In genomic region chr11:44829838-44830237, GRCh38 we compare ENCODE assay signal across 25 cellular contexts.
"Had no signal": no experiment of that assay in that cellular context is flagged by ENCODE, and none has a peak within 500 bp of the region (broad histone marks: within the 10 kb centered on the region; RNA-seq: fewer than 3 reads in every experiment).

No MANE protein-coding gene starts in this region.

- H3K9me3 Mint-ChIP-seq: activated B cell treated with CpG ODN at 0.5 μM for 24 hours; activated CD4-positive, alpha-beta memory T cell treated with anti-CD3 and anti-CD28 coated beads, Interleukin-2, amount 10 ng/mL, durations not matched to agents 7 days and 5 days; brain; effector memory CD8-positive, alpha-beta T cell; neural crest cell; stimulated activated naive CD8-positive, alpha-beta T cell treated with anti-CD3 and anti-CD28 coated beads, Interleukin-15, amount 100 ng/mL, for 72 hours; T-helper 2 cell treated with Interferon-gamma antibody and Interleukin-4, amounts not matched to agents 5 μg/mL and 100 μg/mL, for 36 hours had no signal

- H3K27ac ChIP-seq: epithelial cell of prostate, psoas muscle had no signal

- FAIRE-seq: keratinocyte, small intestine had no signal

- H3K9me3 ChIP-seq: psoas muscle had no signal

- H3K27me3 Mint-ChIP-seq: activated CD4-positive, alpha-beta memory T cell treated with anti-CD3 and anti-CD28 coated beads, Interleukin-2, amount 10 ng/mL, durations not matched to agents 7 days and 5 days had no signal

- H3K4me1 Mint-ChIP-seq: activated B cell treated with CpG ODN at 0.5 μM for 24 hours; stimulated activated naive CD8-positive, alpha-beta T cell treated with anti-CD3 and anti-CD28 coated beads, Interleukin-15, amount 100 ng/mL, for 72 hours had no signal

- H3K27ac Mint-ChIP-seq: activated B cell treated with CpG ODN at 0.5 μM for 24 hours; activated CD4-positive, alpha-beta memory T cell treated with anti-CD3 and anti-CD28 coated beads, Interleukin-2, amount 10 ng/mL, durations not matched to agents 7 days and 5 days; activated CD8-positive, alpha-beta memory T cell treated with anti-CD3 and anti-CD28 coated beads, Interleukin-2, amount 10 ng/mL, durations not matched to agents 7 days and 5 days; effector memory CD8-positive, alpha-beta T cell; stimulated activated naive CD8-positive, alpha-beta T cell treated with anti-CD3 and anti-CD28 coated beads, Interleukin-15, amount 100 ng/mL, for 72 hours; T-helper 2 cell treated with Interferon-gamma antibody and Interleukin-4, amounts not matched to agents 5 μg/mL and 100 μg/mL, for 36 hours had no signal

- H3K4me1 ChIP-seq: psoas muscle had no signal

- H3K4me3 Mint-ChIP-seq: activated B cell treated with CpG ODN at 0.5 μM for 24 hours; activated CD4-positive, alpha-beta memory T cell treated with anti-CD3 and anti-CD28 coated beads, Interleukin-2, amount 10 ng/mL, durations not matched to agents 7 days and 5 days; activated CD8-positive, alpha-beta memory T cell treated with anti-CD3 and anti-CD28 coated beads, Interleukin-2, amount 10 ng/mL, durations not matched to agents 7 days and 5 days; brain; effector memory CD8-positive, alpha-beta T cell; stimulated activated naive CD8-positive, alpha-beta T cell treated with anti-CD3 and anti-CD28 coated beads, Interleukin-15, amount 100 ng/mL, for 72 hours; T-helper 2 cell treated with Interferon-gamma antibody and Interleukin-4, amounts not matched to agents 5 μg/mL and 100 μg/mL, for 36 hours had no signal

- DNase-seq: activated B cell treated with CpG ODN at 0.5 μM for 24 hours; activated CD4-positive, alpha-beta memory T cell treated with anti-CD3 and anti-CD28 coated beads, Interleukin-2, amount 10 ng/mL, durations not matched to agents 7 days and 5 days; activated CD4-positive, alpha-beta T cell treated with anti-CD3 and anti-CD28 coated beads for 48 hours; activated CD8-positive, alpha-beta memory T cell treated with anti-CD3 and anti-CD28 coated beads, Interleukin-2, amount 10 ng/mL, durations not matched to agents 7 days and 5 days; activated naive CD4-positive, alpha-beta T cell treated with Interleukin-2 at 50 U/mL for 16 hours; caudate nucleus; effector memory CD8-positive, alpha-beta T cell; foreskin fibroblast; glutamatergic neuron; hypothalamus; midbrain; psoas muscle; right cardiac atrium; small intestine; stimulated activated CD4-positive, alpha-beta T cell treated with anti-CD3 and anti-CD28 coated beads, Interleukin-15, amount 100 ng/mL, for 24 hours; stimulated activated CD4-positive, alpha-beta T cell treated with anti-CD3 and anti-CD28 coated beads, Interleukin-2, amount 100 ng/mL, for 48 hours; stimulated activated naive CD8-positive, alpha-beta T cell treated with anti-CD3 and anti-CD28 coated beads, Interleukin-15, amount 100 ng/mL, for 72 hours; trophoblast cell had no signal

- H3K36me3 Mint-ChIP-seq: activated CD8-positive, alpha-beta memory T cell treated with anti-CD3 and anti-CD28 coated beads, Interleukin-2, amount 10 ng/mL, durations not matched to agents 7 days and 5 days; brain had no signal

- H3K4me3 ChIP-seq: lung, psoas muscle had no signal

- ATAC-seq: activated CD8-positive, alpha-beta memory T cell treated with anti-CD3 and anti-CD28 coated beads, Interleukin-2, amount 10 ng/mL, durations not matched to agents 7 days and 5 days; effector memory CD8-positive, alpha-beta T cell; left lobe of liver; psoas muscle; right cardiac atrium; stimulated activated naive CD8-positive, alpha-beta T cell treated with anti-CD3 and anti-CD28 coated beads, Interleukin-15, amount 100 ng/mL, for 72 hours had no signal
